ENCODE assay signal across 8 cellular contexts in the genomic region with DNA sequence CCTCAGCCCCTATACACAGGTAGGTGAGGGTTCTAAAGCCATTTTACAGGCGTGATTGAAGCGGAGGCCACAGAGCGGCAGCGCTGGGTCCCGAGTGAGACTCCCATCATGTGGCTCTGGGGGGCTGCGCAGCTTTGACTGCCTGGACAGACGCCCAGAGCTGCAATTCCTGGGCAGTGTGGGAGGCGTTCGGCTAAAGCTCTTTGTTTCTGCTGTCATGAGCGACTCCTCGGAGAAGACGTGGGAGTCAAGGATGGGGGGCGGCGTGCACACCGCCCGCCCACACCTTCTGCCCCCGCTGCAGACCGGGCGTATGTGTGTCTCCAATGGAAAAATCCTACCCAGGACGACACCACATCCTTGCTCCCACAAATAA. TPM values are rescaled to one million over a fixed set of nuclear protein-coding genes. Genes with fewer than 3 reads are reported as not detected.
A peak's percentile ranks its signal among the peaks of the same experiment; 100 is the strongest.
DNase-seq lines count a peak whose midpoint lies in the region; ATAC-seq and TF ChIP-seq lines count a peak whose summit lies in the region.

No MANE protein-coding gene starts in this region.

- peak; percentile 11; the same call in 1 of the 3 replicates for TF ChIP-seq CTCF in H9 (conservative IDR thresholded peaks at IDR 0.05)
- peak in 7 of 12 donors; percentile 10 to 47 (median 24) for TF ChIP-seq CTCF in heart left ventricle (IDR thresholded peaks at IDR 0.05)
- TF ChIP-seq CTCF in progenitor cell of endocrine pancreas (IDR thresholded peaks at IDR 0.05; ENCODE audit: unreplicated experiment) = no peak

- no peak overlapping the region for H2BK15ac ChIP-seq in H9 (ENCODE audit: low read depth, low read length)

- H3K9me3 ChIP-seq in H9 (ENCODE audit: control insufficient read depth, low read depth, low read length) = no peaks in the 10 kb centered on the region
- no peaks in the 10 kb centered on the region for H3K9me3 ChIP-seq in heart left ventricle

- H3K18ac ChIP-seq in H9 (ENCODE audit: insufficient read length, low read depth, low read length) = no peak overlapping the region

- H2BK20ac ChIP-seq in H9 (ENCODE audit: low read depth, low read length, poor library complexity, severe bottlenecking) = no peak overlapping the region

- H3K36me3 ChIP-seq in heart left ventricle = peaks cover 0 to 13% (median 11%) of the 10 kb centered on the region in 9 donors

- H3K4ac ChIP-seq in H9 (ENCODE audit: low read depth, low read length) = no peak overlapping the region

- H2AK5ac ChIP-seq in H9 (ENCODE audit: insufficient read length, low read length) = no peak overlapping the region

- H3K4me2 ChIP-seq in H9 (ENCODE audit: insufficient read depth, insufficient read length, low read length) = peak overlapping the region; percentile 70

- no peak for TF ChIP-seq POLR2A in heart left ventricle (IDR thresholded peaks at IDR 0.05)

- H3K4me3 Mint-ChIP-seq in H9 (peak overlapping the region; percentile 71 to 81), progenitor cell of endocrine pancreas (ENCODE audit: low read depth) (peak overlapping the region; percentile 84)
- H3K4me3 Mint-ChIP-seq in activated T-cell treated with anti-CD3 and anti-CD28 coated beads, Interleukin-2, amount 50 U/mL, for 4 hours = peak overlapping the region; percentile 86

- no peak overlapping the region for H4K5ac ChIP-seq in H9 (ENCODE audit: insufficient read length, low read depth, low read length)

- H3K27me3 ChIP-seq in H9 (ENCODE audit: insufficient read depth, low read length) (peaks cover 6% of the 10 kb centered on the region; the same call in 1 of the 2 replicates), heart left ventricle (peaks cover 0 to 9% (median 0%) of the 10 kb centered on the region in 9 donors)

- peaks cover 6 to 13% (median 9%) of the 10 kb centered on the region in 3 experiments; a peak in 5 of 7 replicates for H3K36me3 Mint-ChIP-seq in H9 (ENCODE audit: insufficient read depth in 1 of 3, low read depth in 3 of 3)
- peaks cover 9% of the 10 kb centered on the region for H3K36me3 Mint-ChIP-seq in activated T-cell treated with anti-CD3 and anti-CD28 coated beads, Interleukin-2, amount 50 U/mL, for 4 hours (ENCODE audit: insufficient read depth)
- H3K36me3 Mint-ChIP-seq in progenitor cell of endocrine pancreas (ENCODE audit: insufficient read depth) = peaks cover 6% of the 10 kb centered on the region

- no peak overlapping the region for H3K56ac ChIP-seq in H9 (ENCODE audit: insufficient read length, low read depth, low read length)

- H3K4me1 Mint-ChIP-seq in H9 (peaks cover 27 to 29% of the 10 kb centered on the region in 2 experiments), progenitor cell of endocrine pancreas (ENCODE audit: low read depth) (peaks cover 22% of the 10 kb centered on the region)
- peaks cover 65% of the 10 kb centered on the region for H3K4me1 Mint-ChIP-seq in activated T-cell treated with anti-CD3 and anti-CD28 coated beads, Interleukin-2, amount 50 U/mL, for 4 hours (ENCODE audit: low read depth)

- H3K27me3 Mint-ChIP-seq in H9 (ENCODE audit: low read depth) (peaks cover 44% of the 10 kb centered on the region), progenitor cell of endocrine pancreas (peaks cover 39% of the 10 kb centered on the region)
- no peaks in the 10 kb centered on the region for H3K27me3 Mint-ChIP-seq in activated T-cell treated with anti-CD3 and anti-CD28 coated beads, Interleukin-2, amount 50 U/mL, for 4 hours (ENCODE audit: low read depth)

- no CpG with 5 or more reads among the region's 20 CpGs for WGBS in H9 (ENCODE audit: extremely low coverage, insufficient read length, low lambda C conversion rate)
- WGBS in heart left ventricle, 4 donors = 0 to 2% (median 1%) methylated on average over 20 of the region's 20 CpGs

- peaks cover 20% of the 10 kb centered on the region for H3K23me2 ChIP-seq in H9 (ENCODE audit: insufficient read length, low read depth, low read length, poor library complexity, severe bottlenecking)

- no peak overlapping the region for H3K9ac ChIP-seq in H9 (ENCODE audit: extremely low read depth, insufficient read length, low read length)

- no peak overlapping the region; the same call in 1 of the 2 replicates for H3K14ac ChIP-seq in H9 (ENCODE audit: insufficient read depth, low read length)

- peak; percentile 43 for DNase-seq in H9
- DNase-seq in activated T-cell treated with anti-CD3 and anti-CD28 coated beads, Interleukin-2, amount 50 U/mL, for 4 hours = no peak
- DNase-seq in heart left ventricle = peak; percentile 63 to 81 (median 70)
- peak; percentile 15 for DNase-seq in progenitor cell of endocrine pancreas (ENCODE audit: low spot score, unreplicated experiment)
- DNase-seq in stimulated activated CD4-positive, alpha-beta T cell treated with anti-CD3 and anti-CD28 coated beads, Interleukin-12 subunit alpha, Interleukin-12 subunit beta, amount 100 ng/mL, for 4 hours = no peak

- H3K4me3 ChIP-seq in heart left ventricle = peak overlapping the region; percentile 72 to 98 (median 90)

- no peak overlapping the region for H2BK5ac ChIP-seq in H9 (ENCODE audit: insufficient read length, low read length)

- H3K79me2 ChIP-seq in H9 (ENCODE audit: insufficient read depth, low read length) = no peaks in the 10 kb centered on the region

- no peak for ATAC-seq in activated T-cell treated with anti-CD3 and anti-CD28 coated beads, Interleukin-2, amount 50 U/mL, for 4 hours
- ATAC-seq in heart left ventricle (peak; percentile 8 to 53 (median 14)), HG02759 (IDR thresholded peaks at IDR 0.05; ENCODE audit: unreplicated experiment) (no peak), GM18873 (IDR thresholded peaks at IDR 0.05; ENCODE audit: low FRiP score, unreplicated experiment) (no peak)
- no peak for ATAC-seq in activated CD4-positive, CD25-positive, alpha-beta regulatory T cell treated with anti-CD3 and anti-CD28 coated beads, Interleukin-2, amount 50 U/mL, for 24 hours

- no peak overlapping the region for H2AFZ ChIP-seq in H9 (ENCODE audit: low read length)

- no peak overlapping the region for H2BK12ac ChIP-seq in H9 (ENCODE audit: insufficient read length, low read depth, low read length)

- no peak overlapping the region for H3K23ac ChIP-seq in H9 (ENCODE audit: insufficient read length, low read depth, low read length)

- H4K8ac ChIP-seq in H9 (replicated peaks; ENCODE audit: insufficient read length, low read depth, low read length) = no peak overlapping the region

- H3K27ac ChIP-seq in H9 (ENCODE audit: insufficient read length, low read depth, low read length) (no peak overlapping the region), heart left ventricle (peak overlapping the region; percentile 72 to 100 (median 94))

- H3K4me1 ChIP-seq in H9 (ENCODE audit: insufficient read depth, low read length) (peaks cover 3% of the 10 kb centered on the region; the same call in 1 of the 2 replicates), heart left ventricle (peaks cover 0 to 57% (median 40%) of the 10 kb centered on the region in 12 donors)

- H3K27ac Mint-ChIP-seq in H9 (no peak overlapping the region), progenitor cell of endocrine pancreas (peak overlapping the region; percentile 87)

- H3K9me3 Mint-ChIP-seq in H9 (no peaks in the 10 kb centered on the region), progenitor cell of endocrine pancreas (ENCODE audit: low read depth) (no peaks in the 10 kb centered on the region)
- no peaks in the 10 kb centered on the region for H3K9me3 Mint-ChIP-seq in activated T-cell treated with anti-CD3 and anti-CD28 coated beads, Interleukin-2, amount 50 U/mL, for 4 hours

- H4K91ac ChIP-seq in H9 (ENCODE audit: insufficient read length, low read depth, low read length) = no peak overlapping the region

- H3K79me1 ChIP-seq in H9 (ENCODE audit: insufficient read depth, low read depth, low read length, poor library complexity, severe bottlenecking) = no peaks in the 10 kb centered on the region

- H4K20me1 ChIP-seq in H9 (ENCODE audit: control insufficient read depth, insufficient read depth, insufficient read length) = no peaks in the 10 kb centered on the region

- intact Hi-C loops in heart left ventricle (cut with DNase I) = loop anchor here in 9 of 10 donors (5.0 to 10.0 kb wide), 11 partner anchors 117 to 334 kb away; partner anchors contain the start of gene LCLAT1 (in 4 of the 9)

- H3T11ph ChIP-seq in H9 (ENCODE audit: low read length) = no peak overlapping the region

- no peak overlapping the region for H2BK120ac ChIP-seq in H9 (ENCODE audit: low read depth, low read length, poor library complexity, severe bottlenecking)

RNA-seq across cellular contexts. Expression of gene LBH, which starts 0.9 kb away (rescaled TPM):
- total RNA-seq in H9 (2021) = 51.6 and 53.0 TPM in 2 replicates
- 100 to 1,000 TPM; 102 to 143 (median 119) TPM for total RNA-seq in activated T-cell treated with anti-CD3 and anti-CD28 coated beads, Interleukin-2, amount 50 U/mL, for 4 hours
- total RNA-seq in heart left ventricle = 100 to 1,000 TPM; 125 to 226 (median 169) TPM
- polyA plus RNA-seq in heart left ventricle = 100 to 1,000 TPM in 1 of 2 donors, 10 to 100 TPM in 1; 54.2 to 166 TPM
- 62.3 and 80.5 TPM in 2 replicates for total RNA-seq in progenitor cell of endocrine pancreas

Comparison
In these comparisons a context has a peak if more than half of its experiments do, and no peak if none do; other contexts are left out.
1. DNase-seq: peak in H9 (single experiment), heart left ventricle (5 of 5) and progenitor cell of endocrine pancreas (single experiment); none in activated T-cell treated with anti-CD3 and anti-CD28 coated beads, Interleukin-2, amount 50 U/mL, for 4 hours (single experiment) and stimulated activated CD4-positive, alpha-beta T cell treated with anti-CD3 and anti-CD28 coated beads, Interleukin-12 subunit alpha, Interleukin-12 subunit beta, amount 100 ng/mL, for 4 hours (single experiment).
2. ATAC-seq: peak in heart left ventricle (4 of 4); none in activated T-cell treated with anti-CD3 and anti-CD28 coated beads, Interleukin-2, amount 50 U/mL, for 4 hours (0 of 2), activated CD4-positive, CD25-positive, alpha-beta regulatory T cell treated with anti-CD3 and anti-CD28 coated beads, Interleukin-2, amount 50 U/mL, for 24 hours (0 of 2), HG02759 (single experiment) and GM18873 (single experiment).
3. Peak in every context shown above with its lines, with median percentiles within 50 percentile points of each other: H3K4me3 Mint-ChIP-seq.